ENCODE assay signal across 8 cellular contexts in the genomic region with DNA sequence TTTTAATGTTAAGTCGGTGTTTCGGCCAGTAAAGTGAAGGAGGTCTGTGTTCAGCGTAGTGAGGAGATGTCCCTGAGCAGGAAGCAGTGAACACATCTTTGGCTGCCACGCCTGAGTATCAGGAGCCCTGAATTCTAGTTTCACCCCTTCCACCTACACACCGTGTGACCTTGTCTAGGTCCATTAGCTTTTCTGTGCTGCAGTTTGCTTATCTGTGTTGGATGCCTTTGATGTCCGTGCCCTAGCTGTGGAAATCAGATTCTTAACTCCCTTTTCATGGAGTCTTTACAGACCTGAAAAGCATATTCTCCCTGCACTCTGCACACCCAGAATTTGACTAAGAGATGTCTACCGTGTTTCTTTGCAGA. TPM values are rescaled to one million over a fixed set of nuclear protein-coding genes. Genes with fewer than 3 reads are reported as not detected.
DNase-seq lines count a peak whose midpoint lies in the region; ATAC-seq and TF ChIP-seq lines count a peak whose summit lies in the region.

No MANE protein-coding gene starts in this region.

- ATAC-seq in left lobe of liver, result peak; percentile 8

- no peak for TF ChIP-seq POLR2A in testis (IDR thresholded peaks at IDR 0.05)

- no peaks in the 10 kb centered on the region for H3K36me3 Mint-ChIP-seq in IgD-negative memory B cell
- peaks cover 13% of the 10 kb centered on the region for H3K36me3 Mint-ChIP-seq in brain

- 2% methylated on average over 7 of the region's 7 CpGs for WGBS in testis, 2 donors

- H3K4me3 ChIP-seq in testis, result peak overlapping the region; percentile 89 to 92

- H3K27ac ChIP-seq in C4-2B (peak overlapping the region; percentile 83), testis (peak overlapping the region; percentile 83 to 90)

- H3K27ac Mint-ChIP-seq in IgD-negative memory B cell (peak overlapping the region; percentile 82 to 98 (median 97)), brain (peak overlapping the region; percentile 95 to 99 (median 97))

- H3K27me3 ChIP-seq in testis, result no peaks in the 10 kb centered on the region

- peaks cover 13% of the 10 kb centered on the region for H3K4me1 ChIP-seq in testis

- H3K36me3 ChIP-seq in testis (ENCODE audit: low read depth, missing control alignments), result no peaks in the 10 kb centered on the region

- H3K4me3 Mint-ChIP-seq in IgD-negative memory B cell (peak overlapping the region; percentile 85 to 94 (median 90)), brain (peak overlapping the region; percentile 86 to 98 (median 94))

- peak; percentile 14 for DNase-seq in GM20000 (ENCODE audit: low spot score)
- no peak for DNase-seq in left lobe of liver (ENCODE audit: low spot score)
- DNase-seq in testis, result no peak
- no peak for DNase-seq in NCI-H526 treated with DMSO at 0.1 percent for 48 hours (lab: John Stamatoyannopoulos, UW)
- no peak for DNase-seq in NCI-H187 treated with DMSO at 0.1 percent for 48 hours (lab: John Stamatoyannopoulos, UW)

- no peaks in the 10 kb centered on the region for H3K9me3 ChIP-seq in testis

- H3K9me3 Mint-ChIP-seq in IgD-negative memory B cell (peaks cover 0 to 3% (median 0%) of the 10 kb centered on the region in 3 donors), brain (no peaks in the 10 kb centered on the region)

- H3K27me3 Mint-ChIP-seq in IgD-negative memory B cell (peaks cover 3% of the 10 kb centered on the region), brain (peaks cover 14% of the 10 kb centered on the region)

- TF ChIP-seq CTCF in C4-2B (conservative IDR thresholded peaks at IDR 0.05), result no peak
- TF ChIP-seq CTCF in GM20000 (IDR thresholded peaks at IDR 0.05; ENCODE audit: extremely low read depth, missing control alignments), result no peak
- no peak for TF ChIP-seq CTCF in brain (conservative IDR thresholded peaks at IDR 0.05)
- TF ChIP-seq CTCF in testis (IDR thresholded peaks at IDR 0.05), result no peak

- intact Hi-C loops in testis (cut with DNase I; ENCODE audit: low total_unique reads), result no loop called here

- peaks cover 23 to 47% (median 28%) of the 10 kb centered on the region in 3 donors for H3K4me1 Mint-ChIP-seq in IgD-negative memory B cell
- peaks cover 71% of the 10 kb centered on the region for H3K4me1 Mint-ChIP-seq in brain

RNA-seq across cellular contexts. Expression of gene FBXO38, which starts 0.6 kb away (rescaled TPM):
- polyA plus RNA-seq in IgD-negative memory B cell, result 20.1 TPM
- 22.5 TPM for polyA plus RNA-seq in brain (ENCODE audit: insufficient read depth, low read depth, low replicate concordance)
- total RNA-seq in left lobe of liver, result 23.9 TPM
- total RNA-seq in testis, result 10 to 100 TPM; 57.8 to 62.4 TPM
- polyA plus RNA-seq in testis (ENCODE audit: insufficient read depth, low read depth, low replicate concordance), result 41.0 TPM

RNA-seq across cellular contexts. Expression of gene SPINK9, which starts 49.0 kb away (rescaled TPM):
- polyA plus RNA-seq in IgD-negative memory B cell, result not detected
- polyA plus RNA-seq in brain (ENCODE audit: insufficient read depth, low read depth, low replicate concordance), result not detected
- total RNA-seq in left lobe of liver, result not detected
- not detected for total RNA-seq in testis
- not detected for polyA plus RNA-seq in testis (ENCODE audit: insufficient read depth, low read depth, low replicate concordance)
